In the genomic region with DNA sequence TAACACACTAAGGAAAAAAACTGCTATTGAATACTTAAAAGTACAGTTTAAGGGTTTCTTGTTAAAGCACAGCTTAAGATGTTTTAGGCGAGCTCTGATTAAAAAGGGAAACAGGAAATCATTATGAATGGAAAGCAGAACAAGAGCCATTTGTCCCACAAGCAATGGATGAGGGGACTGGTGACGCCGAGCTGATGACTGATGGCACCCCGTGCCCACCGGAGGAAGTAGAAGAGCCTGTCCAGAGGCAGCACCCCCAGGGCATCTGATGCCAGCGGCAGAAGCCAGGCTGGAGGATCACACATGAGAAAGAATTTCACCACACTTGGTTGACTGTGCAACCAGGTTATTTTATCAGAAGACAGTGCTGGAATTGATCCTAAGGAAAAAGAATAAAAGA, we compare ENCODE assay signal across 1 cellular context.
TF ChIP-seq lines count a peak whose summit lies in the region.

No MANE protein-coding gene starts in this region.

TF ChIP-seq in GM12878, 131 proteins besides CTCF, POLR2A, EP300 and RAD21:
- TF ChIP-seq DPF2 (IDR thresholded peaks at IDR 0.05) (no peak), MTA2 (IDR thresholded peaks at IDR 0.05; ENCODE audit: low read depth) (0 out of 2 replicates have a peak, but pooled peaks have one; percentile 14), IKZF2 (IDR thresholded peaks at IDR 0.05) (0 out of 4 replicates have a peak, but pooled peaks of 1 of the 2 experiments have one; percentile 14)
